Comparison of ENCODE assay signal across 27 cellular contexts in the genomic region with DNA sequence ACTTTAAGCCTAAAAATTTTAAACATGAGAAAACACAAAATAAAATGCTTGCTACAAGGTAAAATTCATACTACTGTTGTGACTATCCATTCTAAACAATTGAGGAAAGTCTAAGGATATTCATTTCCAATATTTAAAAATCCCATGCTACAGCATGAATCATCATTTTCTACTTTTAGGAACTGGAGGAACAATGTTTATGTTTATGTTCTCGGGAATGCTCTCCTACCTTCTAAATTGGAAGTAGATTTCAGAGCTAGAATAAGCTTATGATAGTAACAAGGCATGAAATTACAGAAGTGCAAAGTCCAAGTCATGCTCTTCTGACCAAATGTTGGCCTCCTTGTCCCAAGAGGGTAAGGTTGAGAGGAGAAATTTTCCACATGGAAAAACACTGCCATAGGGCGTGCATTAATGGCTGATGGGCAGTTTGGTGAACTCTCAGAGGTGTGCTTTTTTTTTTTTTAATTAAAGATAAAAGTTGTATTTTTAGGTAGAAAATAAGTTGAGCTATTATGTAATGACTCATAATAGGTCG.
"Had no signal": no experiment of that assay in that cellular context is flagged by ENCODE, and none has a peak within 500 bp of the region (broad histone marks: within the 10 kb centered on the region; RNA-seq: fewer than 3 reads in every experiment).

No MANE protein-coding gene starts in this region.

- H3K27me3 ChIP-seq: body of pancreas, colonic mucosa, dorsolateral prefrontal cortex, heart left ventricle, pancreas, testis, transverse colon had no signal

- H3K27ac ChIP-seq: body of pancreas, colonic mucosa, pancreas, prostate gland, testis, transverse colon, VCaP had no signal

- ATAC-seq: body of pancreas; left colon; naive thymus-derived CD4-positive, alpha-beta T cell; pancreas; stimulated activated naive CD8-positive, alpha-beta T cell treated with anti-CD3 and anti-CD28 coated beads, Interleukin-15, Interleukin-2, amounts not matched to agents 100 U/mL and 50 U/mL, for 24 hours had no signal

- H3K4me3 ChIP-seq: body of pancreas, colonic mucosa, dorsolateral prefrontal cortex, heart left ventricle, pancreas, prostate gland, testis, transverse colon had no signal

- H3K9me3 ChIP-seq: body of pancreas, colonic mucosa, heart left ventricle, pancreas, prostate gland, testis, transverse colon had no signal

- DNase-seq: activated CD4-positive, alpha-beta T cell treated with anti-CD3 and anti-CD28 coated beads for 4 hours; activated CD4-positive, alpha-beta T cell treated with anti-CD3 and anti-CD28 coated beads, Interleukin-2, amount 50 U/mL, for 4 hours; activated effector memory CD4-positive, alpha-beta T cell treated with Interleukin-2 at 50 U/mL for 16 hours; activated naive CD4-positive, alpha-beta T cell treated with Interleukin-2 at 50 U/mL for 16 hours; aorta; body of pancreas; colonic mucosa; dorsolateral prefrontal cortex; effector memory CD4-positive, alpha-beta T cell; erythroblast; foreskin fibroblast; heart left ventricle; hypothalamus; immature natural killer cell; kidney; left colon; naive thymus-derived CD4-positive, alpha-beta T cell; pancreas; stimulated activated CD4-positive, alpha-beta T cell treated with anti-CD3 and anti-CD28 coated beads, Interleukin-2, amount 100 ng/mL, for 48 hours; stimulated activated naive CD8-positive, alpha-beta T cell treated with anti-CD3 and anti-CD28 coated beads, Interleukin-15, Interleukin-2, amounts not matched to agents 100 U/mL and 50 U/mL, for 24 hours; T-helper 9 cell; testis; transverse colon had no signal

- FAIRE-seq: kidney, pancreas, TTC549, urothelium cell line had no signal

- H3K36me3 ChIP-seq: colonic mucosa, heart left ventricle, pancreas, prostate gland, transverse colon had no signal

- H3K4me1 ChIP-seq: body of pancreas, colonic mucosa, pancreas, prostate gland, transverse colon had no signal
